ENCODE assay signal across 9 cellular contexts in genomic region chr7:112448891-112449290, GRCh38. TPM values are rescaled to one million over a fixed set of nuclear protein-coding genes. Genes with fewer than 3 reads are reported as not detected.
DNase-seq lines count a peak whose midpoint lies in the region; ATAC-seq and TF ChIP-seq lines count a peak whose summit lies in the region.
"Had no signal": no experiment of that assay in that cellular context is flagged by ENCODE, and none has a peak within 500 bp of the region (broad histone marks: within the 10 kb centered on the region; RNA-seq: fewer than 3 reads in every experiment).

No MANE protein-coding gene starts in this region.

- H3K36me3 Mint-ChIP-seq in glutamatergic neuron (ENCODE audit: unreplicated experiment): no peaks in the 10 kb centered on the region

- H3K27ac ChIP-seq in GM23248: peak overlapping the region; percentile 61
- H3K27ac ChIP-seq in SU-DHL-6 (ENCODE audit: low read depth, low read length): no peak overlapping the region
- H3K27ac ChIP-seq in skeletal muscle tissue (ENCODE audit: low read depth, low read length): peak overlapping the region; percentile 99

- in situ Hi-C loops in GM23248 (cut with MboI): no loop called here

- ATAC-seq in HG02852 (IDR thresholded peaks at IDR 0.05; ENCODE audit: unreplicated experiment): no peak

- H3K4me1 ChIP-seq in GM23248 (ENCODE audit: insufficient read depth) (peaks cover 27% of the 10 kb centered on the region), skeletal muscle tissue (ENCODE audit: control insufficient read depth in 3 of 3, insufficient read depth in 3 of 3, low read length in 3 of 3) (peaks cover 9 to 25% (median 23%) of the 10 kb centered on the region in 3 donors)

- peak; percentile 31 for DNase-seq in GM23248
- DNase-seq in glutamatergic neuron: no peak
- no peak for DNase-seq in MV-4-11 (lab: John Stamatoyannopoulos, UW)
- no peak for DNase-seq in NCI-H2029 (lab: John Stamatoyannopoulos, UW)
- DNase-seq: islet precursor cell, MM.1S had no signal

- H3K36me3 ChIP-seq in GM23248 (ENCODE audit: low read depth) (0 out of 2 replicates have a peak, but pooled peaks cover 4% of the 10 kb centered on the region), SU-DHL-6 (ENCODE audit: low read length) (no peaks in the 10 kb centered on the region), skeletal muscle tissue (ENCODE audit: control insufficient read depth in 3 of 3, insufficient read depth in 3 of 3, low read length in 3 of 3) (peaks cover 0 to 4% (median 0%) of the 10 kb centered on the region in 3 donors)

- H3K27ac Mint-ChIP-seq in glutamatergic neuron (ENCODE audit: unreplicated experiment): peak overlapping the region; percentile 41

- peaks cover 9% of the 10 kb centered on the region for H3K27me3 Mint-ChIP-seq in glutamatergic neuron (ENCODE audit: unreplicated experiment)

- H2AFZ ChIP-seq in GM23248 (0 out of 2 replicates have a peak overlapping the region, but pooled peaks have one; percentile 19), SU-DHL-6 (ENCODE audit: low read depth, low read length, severe bottlenecking) (no peak overlapping the region)

- peak overlapping the region; percentile 98 for H3K4me3 Mint-ChIP-seq in glutamatergic neuron (ENCODE audit: unreplicated experiment)

- peaks cover 16% of the 10 kb centered on the region for H3K9me3 Mint-ChIP-seq in glutamatergic neuron (ENCODE audit: unreplicated experiment)

- H3K27me3 ChIP-seq in GM23248 (replicated peaks; ENCODE audit: insufficient read depth) (no peaks in the 10 kb centered on the region), SU-DHL-6 (ENCODE audit: low read length) (no peaks in the 10 kb centered on the region), skeletal muscle tissue (ENCODE audit: control insufficient read depth in 3 of 3, insufficient read depth in 3 of 3, low read length in 3 of 3) (no peaks in the 10 kb centered on the region)

- 35 to 37% methylated on average over 3 of the region's 3 CpGs for whole genome bisulfite sequencing in GM23248 (ENCODE audit: low coverage in 1 of 2, low lambda C conversion rate in 2 of 2, missing lambda C conversion rate in 2 of 2), 2 experiments

- peak overlapping the region; percentile 85 for H3K4me2 ChIP-seq in GM23248 (ENCODE audit: unreplicated experiment)
- H3K4me2 ChIP-seq in SU-DHL-6 (ENCODE audit: low read depth, low read length, poor library complexity, severe bottlenecking): peak overlapping the region; percentile 67

- H3K4me3 ChIP-seq in GM23248: no peak overlapping the region
- no peak overlapping the region for H3K4me3 ChIP-seq in SU-DHL-6 (ENCODE audit: insufficient read depth, low read length, poor library complexity, severe bottlenecking)
- peak overlapping the region in 2 of 3 donors; percentile 30 to 88 for H3K4me3 ChIP-seq in skeletal muscle tissue (ENCODE audit: low read length in 3 of 3)

- H3K79me2 ChIP-seq in GM23248 (ENCODE audit: insufficient read depth) (peaks cover 35% of the 10 kb centered on the region), SU-DHL-6 (ENCODE audit: insufficient read depth, low read length) (peaks cover 31% of the 10 kb centered on the region)

- TF ChIP-seq CTCF in SU-DHL-6 (IDR thresholded peaks at IDR 0.05; ENCODE audit: insufficient read depth, low read length, poor library complexity, severe bottlenecking) (no peak), glutamatergic neuron (IDR thresholded peaks at IDR 0.05; ENCODE audit: partially characterized antibody, unreplicated experiment) (no peak)

- H3K4me1 Mint-ChIP-seq in glutamatergic neuron (ENCODE audit: low read depth, unreplicated experiment): peaks cover 15% of the 10 kb centered on the region

- H3F3A ChIP-seq in GM23248 (ENCODE audit: insufficient read depth) (peaks cover 34% of the 10 kb centered on the region), SU-DHL-6 (ENCODE audit: insufficient read depth) (no peaks in the 10 kb centered on the region)

- H3K9me2 ChIP-seq in GM23248 (ENCODE audit: insufficient read depth) (no peaks in the 10 kb centered on the region), SU-DHL-6 (replicated peaks; ENCODE audit: insufficient read depth, low read length) (no peaks in the 10 kb centered on the region)

- no peak overlapping the region for H3K9ac ChIP-seq in GM23248
- no peak overlapping the region for H3K9ac ChIP-seq in SU-DHL-6 (ENCODE audit: low read length)
- H3K9ac ChIP-seq in skeletal muscle tissue (ENCODE audit: low read depth in 1 of 3, low read length in 3 of 3): peak overlapping the region; percentile 5 to 99 (median 65)

- H4K20me1 ChIP-seq in GM23248 (ENCODE audit: insufficient read depth): peaks cover 9% of the 10 kb centered on the region; the same call in 1 of the 2 replicates
- H4K20me1 ChIP-seq in SU-DHL-6 (ENCODE audit: low read depth, low read length): peaks cover 13% of the 10 kb centered on the region; the same call in 1 of the 2 replicates

- H3K9me3 ChIP-seq in GM23248 (ENCODE audit: low read depth) (no peaks in the 10 kb centered on the region), SU-DHL-6 (ENCODE audit: insufficient read depth, low read length) (no peaks in the 10 kb centered on the region), skeletal muscle tissue (ENCODE audit: control insufficient read depth in 3 of 3, low read length in 3 of 3) (no peaks in the 10 kb centered on the region)

RNA-seq across cellular contexts. Expression of gene IFRD1, which starts 1.4 kb away (rescaled TPM):
- total RNA-seq in GM23248 (2014; rRNA removed; shearing (Covaris generic)): 61.4 and 75.5 TPM in 2 replicates
- polyA plus RNA-seq in GM23248 (2016; fragmentation: Nextera tagmentation; extraction: Ambion mirVana): 71.9 and 73.9 TPM in 2 replicates
- total RNA-seq in glutamatergic neuron (ENCODE audit: unreplicated experiment) (168 TPM), skeletal muscle tissue (15.1 TPM)

RNA-seq across cellular contexts. Expression of gene LSMEM1, which starts 31.9 kb away (rescaled TPM):
- total RNA-seq in GM23248 (2014; rRNA removed; shearing (Covaris generic)): not detected in 2 replicates
- 0.27 and 0.39 TPM in 2 replicates for polyA plus RNA-seq in GM23248 (2016; fragmentation: Nextera tagmentation; extraction: Ambion mirVana)
- total RNA-seq in glutamatergic neuron (ENCODE audit: unreplicated experiment): 2.8 TPM
- total RNA-seq in skeletal muscle tissue: 13.0 TPM

Comparison
In these comparisons a context has a peak if more than half of its experiments do, and no peak if none do; other contexts are left out.
1. H3K4me3 ChIP-seq: peak in skeletal muscle tissue (2 of 3); none in GM23248 (single experiment) and SU-DHL-6 (single experiment).
2. H3K9ac ChIP-seq: peak in skeletal muscle tissue (3 of 3); none in GM23248 (single experiment) and SU-DHL-6 (single experiment).